ENCODE assay signal across 15 cellular contexts in the genomic region with DNA sequence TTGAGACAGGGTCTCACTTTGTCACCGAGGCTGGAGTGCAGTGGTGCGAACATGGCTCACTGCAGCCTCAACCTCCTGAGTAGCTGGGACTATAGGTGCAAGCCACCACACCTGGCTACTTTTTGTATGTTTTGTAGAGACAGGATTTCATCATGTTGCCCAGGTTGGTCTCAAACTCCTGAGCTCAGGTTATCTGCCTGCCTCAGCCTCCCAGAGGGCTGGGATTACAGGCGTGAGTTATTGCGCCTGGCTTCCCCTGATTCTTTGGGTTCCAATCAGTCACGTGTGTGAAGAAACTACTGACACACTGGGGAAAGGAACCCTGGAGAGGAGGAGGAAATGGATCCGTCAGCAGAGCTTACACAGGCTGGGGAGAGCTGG. TPM values are rescaled to one million over a fixed set of nuclear protein-coding genes. Genes with fewer than 3 reads are reported as not detected.
DNase-seq lines count a peak whose midpoint lies in the region; ATAC-seq and TF ChIP-seq lines count a peak whose summit lies in the region.
"Had no signal": no experiment of that assay in that cellular context is flagged by ENCODE, and none has a peak within 500 bp of the region (broad histone marks: within the 10 kb centered on the region; RNA-seq: fewer than 3 reads in every experiment).

No MANE protein-coding gene starts in this region.

- H3K4ac ChIP-seq in neuronal stem cell (ENCODE audit: low read length): no peak overlapping the region

- no peak overlapping the region for H2BK120ac ChIP-seq in neuronal stem cell (ENCODE audit: low read depth, low read length)

- TF ChIP-seq CTCF in endodermal cell (conservative IDR thresholded peaks at IDR 0.05): no peak

- H3K4me3 Mint-ChIP-seq in endodermal cell: no peak overlapping the region
- H3K4me3 Mint-ChIP-seq: effector memory CD8-positive, alpha-beta T cell had no signal

- peak overlapping the region; percentile 11 for H3K18ac ChIP-seq in neuronal stem cell (ENCODE audit: low read length)

- no peak overlapping the region for H2BK15ac ChIP-seq in neuronal stem cell (ENCODE audit: low read length)

- H3K9ac ChIP-seq in endodermal cell (ENCODE audit: extremely low read depth, low read length, poor library complexity, severe bottlenecking) (peak overlapping the region; percentile 21), neuronal stem cell (ENCODE audit: low read depth, low read length, poor library complexity) (no peak overlapping the region)

- ATAC-seq in Right ventricle myocardium superior (ENCODE audit: poor library complexity) (peak; percentile 17), left ventricle myocardium superior (no peak), GM19328 (IDR thresholded peaks at IDR 0.05; ENCODE audit: unreplicated experiment) (no peak)
- ATAC-seq: effector memory CD8-positive, alpha-beta T cell; Right ventricle myocardium inferior; stimulated activated naive CD8-positive, alpha-beta T cell treated with anti-CD3 and anti-CD28 coated beads, Interleukin-15, Interleukin-2, amounts not matched to agents 100 U/mL and 50 U/mL, for 24 hours had no signal

- intact Hi-C loops in Right ventricle myocardium superior (cut with DNase I): no loop called here
- intact Hi-C loops in left ventricle myocardium superior (cut with micrococcal nuclease): no loop called here

- H3K14ac ChIP-seq in neuronal stem cell (ENCODE audit: low read length): no peak overlapping the region

- H3K27ac ChIP-seq in endodermal cell (ENCODE audit: low read depth, low read length): no peak overlapping the region
- peak overlapping the region; percentile 52 for H3K27ac ChIP-seq in neuronal stem cell (replicated peaks; ENCODE audit: low read length)

- H3K23ac ChIP-seq in neuronal stem cell (ENCODE audit: low read depth, low read length, poor library complexity): no peak overlapping the region

- H3K36me3 Mint-ChIP-seq in endodermal cell (ENCODE audit: low read depth): no peaks in the 10 kb centered on the region

- no peak overlapping the region for H2BK12ac ChIP-seq in neuronal stem cell (ENCODE audit: low read length)

- H3K27ac Mint-ChIP-seq in endodermal cell: peak overlapping the region; percentile 60
- H3K27ac Mint-ChIP-seq: effector memory CD8-positive, alpha-beta T cell had no signal

- H4K8ac ChIP-seq in neuronal stem cell (ENCODE audit: low read depth, low read length): no peak overlapping the region

- H3K4me3 ChIP-seq in endodermal cell (ENCODE audit: low read length) (no peak overlapping the region), neuronal stem cell (ENCODE audit: low read length in 2 of 2) (no peak overlapping the region)

- no peaks in the 10 kb centered on the region for H3K27me3 Mint-ChIP-seq in endodermal cell (ENCODE audit: insufficient read depth)
- H3K27me3 Mint-ChIP-seq: effector memory CD8-positive, alpha-beta T cell had no signal

- no peak overlapping the region for H3K4me2 ChIP-seq in neuronal stem cell (ENCODE audit: insufficient read depth, low read length, poor library complexity, severe bottlenecking)

- peak overlapping the region; percentile 9 for H2AFZ ChIP-seq in neuronal stem cell (ENCODE audit: low read length)

- H3K9me3 ChIP-seq in endodermal cell (ENCODE audit: control insufficient read depth, low read length) (no peaks in the 10 kb centered on the region), neuronal stem cell (replicated peaks in 1 of 2; ENCODE audit: control insufficient read depth in 2 of 2, insufficient read depth in 1 of 2, low read depth in 1 of 2, low read length in 2 of 2) (no peaks in the 10 kb centered on the region)

- H3K4me1 ChIP-seq in endodermal cell (ENCODE audit: control insufficient read depth, insufficient read depth, low read length) (peaks cover 11% of the 10 kb centered on the region), neuronal stem cell (ENCODE audit: control insufficient read depth in 2 of 2, insufficient read depth in 1 of 2, low read depth in 1 of 2, low read length in 2 of 2) (peaks cover 13% of the 10 kb centered on the region in 2 donors)

- WGBS in endodermal cell (ENCODE audit: insufficient coverage in 1 of 2, insufficient read length in 1 of 2), 2 experiments: 60 to 63% methylated on average over 6 of the region's 6 CpGs
- no CpG with 5 or more reads among the region's 6 CpGs for WGBS in neuronal stem cell (ENCODE audit: extremely low coverage in 2 of 2, insufficient read length in 2 of 2, insufficient replicate concordance in 1 of 2), 2 donors

- H4K91ac ChIP-seq in neuronal stem cell (ENCODE audit: low read depth, low read length, poor library complexity): no peak overlapping the region

- DNase-seq in Right ventricle myocardium superior (no peak), left ventricle myocardium superior (no peak), endodermal cell (no peak), neuronal stem cell (ENCODE audit: low spot score) (no peak), ureter (ENCODE audit: low spot score) (peak; percentile 50), activated T-cell treated with anti-CD3 and anti-CD28 coated beads for 4 hours (no peak)
- no peak for DNase-seq in activated CD4-positive, alpha-beta T cell treated with anti-CD3 and anti-CD28 coated beads, Interleukin-2, amount 50 U/mL, for 1 hour
- DNase-seq: ACHN; activated CD4-positive, alpha-beta T cell treated with anti-CD3 and anti-CD28 coated beads, Interleukin-2, amount 50 U/mL, for 48 hours; activated effector memory CD4-positive, alpha-beta T cell treated with Interleukin-2 at 50 U/mL for 16 hours; effector memory CD8-positive, alpha-beta T cell; right cardiac atrium; stimulated activated naive CD8-positive, alpha-beta T cell treated with anti-CD3 and anti-CD28 coated beads, Interleukin-15, Interleukin-2, amounts not matched to agents 100 U/mL and 50 U/mL, for 24 hours had no signal

- no peaks in the 10 kb centered on the region for H3K27me3 ChIP-seq in endodermal cell (ENCODE audit: control insufficient read depth, insufficient read depth, low read length, poor library complexity, severe bottlenecking)
- peaks cover 0 to 11% (median 0%) of the 10 kb centered on the region in 3 experiments for H3K27me3 ChIP-seq in neuronal stem cell (ENCODE audit: control insufficient read depth in 3 of 3, insufficient read depth in 3 of 3, low read depth in 1 of 3, low read length in 3 of 3)

- no peak overlapping the region for H2AK5ac ChIP-seq in neuronal stem cell (ENCODE audit: low read depth, low read length)

- H3K36me3 ChIP-seq in endodermal cell (ENCODE audit: control insufficient read depth, insufficient read depth, low read length): no peaks in the 10 kb centered on the region
- no peaks in the 10 kb centered on the region for H3K36me3 ChIP-seq in neuronal stem cell (replicated peaks in 1 of 2; ENCODE audit: control insufficient read depth in 2 of 2, insufficient read depth in 2 of 2, low read length in 2 of 2)

- peaks cover 23% of the 10 kb centered on the region for H3K4me1 Mint-ChIP-seq in endodermal cell

- H3K79me1 ChIP-seq in neuronal stem cell (ENCODE audit: low read depth, low read length): no peaks in the 10 kb centered on the region

- H3K9me3 Mint-ChIP-seq in endodermal cell: peaks cover 4% of the 10 kb centered on the region
- H3K9me3 Mint-ChIP-seq: effector memory CD8-positive, alpha-beta T cell had no signal

- H2BK5ac ChIP-seq in neuronal stem cell (ENCODE audit: low read length): no peak overlapping the region

RNA-seq across cellular contexts. Expression of gene RAB10, which starts 22.3 kb away (rescaled TPM):
- total RNA-seq in Right ventricle myocardium superior (91.9 TPM), left ventricle myocardium superior (101 TPM), endodermal cell (100 to 1,000 TPM; 115 to 121 TPM), ureter (180 TPM)
- 102 TPM for polyA plus RNA-seq in endodermal cell (2013, experiment 1 of 2)
- polyA plus RNA-seq in endodermal cell (2013, experiment 2 of 2): 95.8 TPM
- polyA plus RNA-seq in neuronal stem cell (2013, experiment 1 of 2): 98.8 TPM
- polyA plus RNA-seq in neuronal stem cell (2013, experiment 2 of 2): 97.0 TPM

RNA-seq across cellular contexts. Expression of gene KIF3C, which starts 29.3 kb away (rescaled TPM):
- 3.2 TPM for total RNA-seq in Right ventricle myocardium superior
- total RNA-seq in left ventricle myocardium superior: 3.1 TPM
- total RNA-seq in endodermal cell: 10 to 100 TPM; 42.9 to 51.4 TPM
- polyA plus RNA-seq in endodermal cell (2013, experiment 1 of 2): 47.4 TPM
- polyA plus RNA-seq in endodermal cell (2013, experiment 2 of 2): 43.6 TPM
- polyA plus RNA-seq in neuronal stem cell (2013, experiment 1 of 2): 24.5 TPM
- 25.7 TPM for polyA plus RNA-seq in neuronal stem cell (2013, experiment 2 of 2)
- 4.1 TPM for total RNA-seq in ureter
